Comparison of ENCODE assay signal across 1 cellular context in the genomic region with DNA sequence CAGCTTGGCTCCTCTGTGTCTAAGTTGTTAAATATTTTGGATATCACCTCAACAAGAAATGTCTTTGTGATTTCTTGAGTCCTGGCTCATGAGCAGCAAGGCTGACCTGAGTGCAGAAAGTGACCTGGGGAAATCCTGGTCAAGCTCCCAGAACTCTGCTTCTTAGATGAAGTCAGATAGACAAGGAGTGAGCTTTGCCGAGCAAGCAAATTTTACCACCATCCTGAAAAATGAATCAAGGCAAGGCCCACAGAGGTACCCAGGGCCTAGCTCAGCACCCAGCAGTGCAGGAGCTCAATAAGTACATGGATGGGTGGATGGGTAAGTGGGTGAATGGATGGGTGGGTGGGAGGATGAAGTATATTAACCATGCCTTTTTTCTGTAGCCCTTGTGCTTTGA.
A peak's percentile ranks its signal among the peaks of the same experiment; 100 is the strongest.
TF ChIP-seq lines count a peak whose summit lies in the region.

No MANE protein-coding gene starts in this region.

TF ChIP-seq in IMR-90, 13 proteins besides CTCF, POLR2A, EP300 and RAD21:
- TF ChIP-seq SMC3 (IDR thresholded peaks at IDR 0.05; ENCODE audit: low read depth, low read length) (no peak), RCOR1 (IDR thresholded peaks at IDR 0.05; ENCODE audit: insufficient replicate concordance, low read length) (no peak), MAFK (IDR thresholded peaks at IDR 0.05; ENCODE audit: low read depth, low read length) (peak; percentile 87), FOS (IDR thresholded peaks at IDR 0.05; ENCODE audit: low read depth, low read length) (no peak), BHLHE40 (IDR thresholded peaks at IDR 0.05; ENCODE audit: low read depth, low read length) (no peak), MAZ (IDR thresholded peaks at IDR 0.05; ENCODE audit: borderline replicate concordance, low read depth, low read length) (no peak)
TF ChIP-seq in IMR-90: peak in this region for 1.
